8 cellular contexts compared by ENCODE assay signal in the genomic region with DNA sequence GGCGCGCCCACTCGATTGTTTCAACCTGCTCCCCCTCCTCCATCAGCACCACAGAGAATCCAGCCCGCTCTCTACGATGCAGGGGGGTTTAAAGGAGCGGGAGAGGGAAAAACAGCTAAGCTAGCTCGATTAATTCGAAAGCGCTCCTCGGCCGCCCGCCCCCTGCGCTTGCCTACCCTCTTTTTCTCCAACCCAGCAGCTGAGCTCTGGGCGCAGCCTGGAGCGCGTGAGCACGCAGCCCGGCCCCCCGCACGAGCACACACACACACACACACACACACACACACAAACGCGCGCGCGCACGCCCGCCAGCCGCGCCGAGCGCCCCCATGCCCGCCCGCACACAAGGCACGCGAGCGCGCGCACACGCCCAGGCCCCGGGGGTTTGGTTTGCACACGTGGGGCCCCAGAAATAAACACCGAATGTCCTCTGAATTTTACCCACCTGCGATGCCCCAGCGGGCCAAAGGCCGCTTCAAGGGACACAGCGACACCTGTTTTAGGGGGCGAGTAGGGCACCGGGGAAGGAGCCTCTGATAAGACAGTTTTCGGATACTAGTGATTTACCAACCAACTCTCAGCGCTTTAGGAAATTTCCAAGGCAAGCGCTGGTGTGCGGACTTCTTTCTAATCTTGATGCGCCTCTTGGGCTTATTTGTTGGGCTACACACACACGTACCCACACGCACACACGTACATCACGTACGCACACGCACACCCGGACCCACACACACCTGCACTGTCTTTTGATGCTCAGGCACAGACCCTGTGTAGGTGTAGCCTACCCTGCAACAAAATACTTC. TPM values are rescaled to one million over a fixed set of nuclear protein-coding genes. Genes with fewer than 3 reads are reported as not detected.
DNase-seq lines count a peak whose midpoint lies in the region; ATAC-seq and TF ChIP-seq lines count a peak whose summit lies in the region.

No MANE protein-coding gene starts in this region.

- H2BK20ac ChIP-seq in IMR-90 (ENCODE audit: low read depth, low read length): no peak overlapping the region

- 5% methylated on average over 25 of the region's 60 CpGs; no CpG with 5 or more reads in 1 of the 2 experiments for WGBS in IMR-90 (ENCODE audit: extremely low coverage in 2 of 2, insufficient read length in 1 of 2), 2 experiments

- H3K27ac Mint-ChIP-seq in neural progenitor cell: no peak overlapping the region

- no peak overlapping the region for H2BK120ac ChIP-seq in IMR-90 (ENCODE audit: low read depth, low read length)

- H3K9me3 Mint-ChIP-seq in neural progenitor cell: no peaks in the 10 kb centered on the region

- H3K9ac ChIP-seq in IMR-90 (ENCODE audit: low read depth, low read length) (no peak overlapping the region), SK-N-MC (ENCODE audit: insufficient read length) (peak overlapping the region; percentile 94), neural progenitor cell (no peak overlapping the region)

- H4K91ac ChIP-seq in IMR-90 (ENCODE audit: insufficient read depth, low read depth, low read length): no peak overlapping the region

- no peaks in the 10 kb centered on the region for H3K79me1 ChIP-seq in IMR-90 (ENCODE audit: low read depth in 1 of 2, low read length in 2 of 2)

- CTCF ChIA-PET in IMR-90 (lab: Yijun Ruan, JAX): interaction anchor here (0.7 kb wide), 1 partner anchor 49 kb away, joined by 3 read pairs; no protein-coding TSS in a partner anchor

- H3K36me3 ChIP-seq in IMR-90 (ENCODE audit: control insufficient read depth, insufficient read depth, low read length): no peaks in the 10 kb centered on the region
- H3K36me3 ChIP-seq in SK-N-MC (ENCODE audit: insufficient read depth, low read length): no peaks in the 10 kb centered on the region
- no peaks in the 10 kb centered on the region for H3K36me3 ChIP-seq in neural progenitor cell

- no TSS peak for BruUV-seq in IMR-90 (replicated peaks; lab: Mats Ljungman, UMichigan)

- H4K5ac ChIP-seq in IMR-90 (ENCODE audit: low read depth, low read length): no peak overlapping the region

- peaks cover 44% of the 10 kb centered on the region for H3K4me1 Mint-ChIP-seq in neural progenitor cell

- H3K36me3 Mint-ChIP-seq in neural progenitor cell: no peaks in the 10 kb centered on the region

- H4K20me1 ChIP-seq in IMR-90 (ENCODE audit: insufficient read depth, low read length) (no peaks in the 10 kb centered on the region), neural progenitor cell (ENCODE audit: low read depth) (peaks cover 37% of the 10 kb centered on the region)

- H2BK15ac ChIP-seq in IMR-90 (ENCODE audit: low read depth, low read length): no peak overlapping the region

- peaks cover 52% of the 10 kb centered on the region for H3K27me3 Mint-ChIP-seq in neural progenitor cell (ENCODE audit: insufficient read depth, low read depth)

- no peaks in the 10 kb centered on the region for H3K79me2 ChIP-seq in neural progenitor cell (ENCODE audit: low read depth)

- H2AK9ac ChIP-seq in IMR-90 (replicated peaks; ENCODE audit: low read depth, low read length, poor library complexity): no peak overlapping the region

- ATAC-seq in IMR-90 (ENCODE audit: low read depth) (no peak), esophagus mucosa (peak; percentile 30)

- no peak overlapping the region for H3K18ac ChIP-seq in IMR-90 (ENCODE audit: low read depth, low read length)

- H2AFZ ChIP-seq in IMR-90 (replicated peaks; ENCODE audit: low read length, poor library complexity) (peak overlapping the region; percentile 59), neural progenitor cell (replicated peaks) (peak overlapping the region; percentile 78)

- TF ChIP-seq CTCF in IMR-90 (conservative IDR thresholded peaks at IDR 0.05; ENCODE audit: low read depth, low read length) (no peak), neural progenitor cell (IDR thresholded peaks at IDR 0.05) (peak; percentile 62)

- H3K4me3 ChIP-seq in IMR-90 (ENCODE audit: insufficient read depth, low read depth, low read length) (no peak overlapping the region), SK-N-MC (peak overlapping the region; percentile 97), neural progenitor cell (peak overlapping the region; percentile 58)

- H3F3A ChIP-seq in neural progenitor cell (ENCODE audit: low read depth): peaks cover 54% of the 10 kb centered on the region

- H3K23ac ChIP-seq in IMR-90 (ENCODE audit: low read depth, low read length): no peak overlapping the region

- no peak for TF ChIP-seq RAD21 in IMR-90 (IDR thresholded peaks at IDR 0.05; ENCODE audit: low read length)

- DNase-seq in NCI-H1436 (lab: John Stamatoyannopoulos, UW): peak; percentile 68
- no peak for DNase-seq in NCI-H1436 treated with DMSO at 0.1 percent for 48 hours (lab: John Stamatoyannopoulos, UW)
- no peak for DNase-seq in IMR-90
- DNase-seq in SK-N-MC (ENCODE audit: low read depth, low spot score): peak; percentile 20
- peak; percentile 80 for DNase-seq in neural progenitor cell (ENCODE audit: low spot score)
- DNase-seq in foreskin melanocyte: no peak
- DNase-seq in stimulated activated CD8-positive, alpha-beta memory T cell treated with anti-CD3 and anti-CD28 coated beads, Interleukin-4, amount 100 ng/mL, for 48 hours: no peak

- no peak overlapping the region for H4K8ac ChIP-seq in IMR-90 (ENCODE audit: low read depth in 2 of 2, low read length in 2 of 2)

- H3K27me3 ChIP-seq in IMR-90 (ENCODE audit: control insufficient read depth, insufficient read depth, low read length): peaks cover 66% of the 10 kb centered on the region
- H3K27me3 ChIP-seq in neural progenitor cell: peaks cover 100% of the 10 kb centered on the region

- in situ Hi-C loops in IMR-90 (cut with MboI; ENCODE audit: low sequenced_read_pairs): no loop called here

- H3K4me1 ChIP-seq in IMR-90 (ENCODE audit: control insufficient read depth, insufficient read depth, low read length): no peaks in the 10 kb centered on the region; the same call in 1 of the 2 replicates
- H3K4me1 ChIP-seq in neural progenitor cell: peaks cover 38% of the 10 kb centered on the region

- dilution Hi-C loops in IMR-90 (cut with HindIII; ENCODE audit: low sequenced_read_pairs, unreplicated experiment): no loop called here

- H2AK5ac ChIP-seq in IMR-90 (ENCODE audit: low read depth, low read length): no peak overlapping the region

- H3K9me3 ChIP-seq in IMR-90 (ENCODE audit: control insufficient read depth, insufficient read depth, low read length) (peaks cover 8% of the 10 kb centered on the region; the same call in 1 of the 2 replicates), SK-N-MC (ENCODE audit: low read depth, low read length) (no peaks in the 10 kb centered on the region), neural progenitor cell (ENCODE audit: low read depth) (no peaks in the 10 kb centered on the region)

- H3K4me2 ChIP-seq in IMR-90 (ENCODE audit: low read depth, low read length): peak overlapping the region; percentile 59
- H3K4me2 ChIP-seq in neural progenitor cell: peak overlapping the region; percentile 94

- H3K27ac ChIP-seq in IMR-90 (ENCODE audit: insufficient read depth, low read length) (no peak overlapping the region), SK-N-MC (peak overlapping the region; percentile 76), neural progenitor cell (no peak overlapping the region)

- peak overlapping the region; percentile 86 for H3K4me3 Mint-ChIP-seq in neural progenitor cell

- no peak for TF ChIP-seq POLR2A in IMR-90 (IDR thresholded peaks at IDR 0.05; ENCODE audit: low read depth, low read length)

- H2BK5ac ChIP-seq in IMR-90 (ENCODE audit: low read depth, low read length, poor library complexity, severe bottlenecking): no peak overlapping the region

- no peak overlapping the region for H3K4ac ChIP-seq in IMR-90 (ENCODE audit: low read depth, low read length)

- H3K14ac ChIP-seq in IMR-90 (replicated peaks; ENCODE audit: low read depth, low read length): no peak overlapping the region

- H3K56ac ChIP-seq in IMR-90 (ENCODE audit: extremely low read depth, insufficient read depth, low read length): no peak overlapping the region

- intact Hi-C loops in IMR-90 (cut with micrococcal nuclease): no loop called here

- no peaks in the 10 kb centered on the region for H3K9me1 ChIP-seq in IMR-90 (ENCODE audit: insufficient read depth, low read length)

- POLR2A ChIA-PET in IMR-90 (lab: Charles Lee; ENCODE audit: unreplicated experiment): no interaction called here

TF ChIP-seq in IMR-90, 13 proteins besides CTCF, POLR2A, EP300 and RAD21 (continues in another document):
- TF ChIP-seq RCOR1 (IDR thresholded peaks at IDR 0.05; ENCODE audit: insufficient replicate concordance, low read length) (no peak), NFE2L2 (IDR thresholded peaks at IDR 0.05; ENCODE audit: low read depth, low read length) (no peak), CHD1 (IDR thresholded peaks at IDR 0.05; ENCODE audit: low read depth, low read length) (no peak), SMC3 (IDR thresholded peaks at IDR 0.05; ENCODE audit: low read depth, low read length) (no peak), CEBPB (IDR thresholded peaks at IDR 0.05; ENCODE audit: low read depth, low read length) (no peak), MXI1 (IDR thresholded peaks at IDR 0.05; ENCODE audit: borderline replicate concordance, low read depth, low read length) (no peak), FOS (IDR thresholded peaks at IDR 0.05; ENCODE audit: low read depth, low read length) (no peak), RFX5 (IDR thresholded peaks at IDR 0.05; ENCODE audit: low read depth, low read length) (no peak), BHLHE40 (IDR thresholded peaks at IDR 0.05; ENCODE audit: low read depth, low read length) (no peak)
- TF ChIP-seq, protein P1, sequence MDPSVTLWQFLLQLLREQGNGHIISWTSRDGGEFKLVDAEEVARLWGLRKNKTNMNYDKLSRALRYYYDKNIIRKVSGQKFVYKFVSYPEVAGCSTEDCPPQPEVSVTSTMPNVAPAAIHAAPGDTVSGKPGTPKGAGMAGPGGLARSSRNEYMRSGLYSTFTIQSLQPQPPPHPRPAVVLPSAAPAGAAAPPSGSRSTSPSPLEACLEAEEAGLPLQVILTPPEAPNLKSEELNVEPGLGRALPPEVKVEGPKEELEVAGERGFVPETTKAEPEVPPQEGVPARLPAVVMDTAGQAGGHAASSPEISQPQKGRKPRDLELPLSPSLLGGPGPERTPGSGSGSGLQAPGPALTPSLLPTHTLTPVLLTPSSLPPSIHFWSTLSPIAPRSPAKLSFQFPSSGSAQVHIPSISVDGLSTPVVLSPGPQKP (IDR thresholded peaks at IDR 0.05; ENCODE audit: borderline replicate concordance, low read depth, low read length): no peak

RNA-seq across cellular contexts. Expression of a gene that starts 0.8 kb away (rescaled TPM):
- total RNA-seq in IMR-90 (2012; rRNA removed) (0.28 TPM in 1 of 2 replicates, not detected in the other), esophagus mucosa (1.6 TPM), neural progenitor cell (ENCODE audit: low replicate concordance) (0.74 and 1.3 TPM in 2 replicates)
- polyA plus RNA-seq in IMR-90 (2012; rRNA removed): not detected in 2 replicates
- not detected in 2 replicates for polyA plus RNA-seq in IMR-90 (2012; cell fraction: cytosol; rRNA removed)
- not detected in 2 replicates for polyA plus RNA-seq in IMR-90 (2012; cell fraction: nucleus; rRNA removed; ENCODE audit: low replicate concordance)

Comparison
In these comparisons a context has a peak if more than half of its experiments do, and no peak if none do; other contexts are left out.
1. DNase-seq: peak in NCI-H1436 (single experiment), SK-N-MC (single experiment) and neural progenitor cell (single experiment); none in NCI-H1436 treated with DMSO at 0.1 percent for 48 hours (single experiment), IMR-90 (single experiment), foreskin melanocyte (single experiment) and stimulated activated CD8-positive, alpha-beta memory T cell treated with anti-CD3 and anti-CD28 coated beads, Interleukin-4, amount 100 ng/mL, for 48 hours (single experiment).